ENCODE assay signal across 18 cellular contexts in genomic region chr7:148078126-148078525, GRCh38.
DNase-seq lines count a peak whose midpoint lies in the region; ATAC-seq, FAIRE-seq and TF ChIP-seq lines count a peak whose summit lies in the region.
"Had no signal": no experiment of that assay in that cellular context is flagged by ENCODE, and none has a peak within 500 bp of the region (broad histone marks: within the 10 kb centered on the region; RNA-seq: fewer than 3 reads in every experiment).

No MANE protein-coding gene starts in this region.

- in situ Hi-C loops in HepG2 (cut with HindIII; ENCODE audit: extremely low pct_ligation_motif_present, low pct_unique_long_range_greater_than_20kb): no loop called here

- H3K27ac ChIP-seq in liver (ENCODE audit: low read depth in 1 of 2, low read length in 2 of 2): no peak overlapping the region
- H3K27ac ChIP-seq in HepG2 (ENCODE audit: extremely low read length, insufficient read depth, low read length): no peak overlapping the region
- no peak overlapping the region for H3K27ac ChIP-seq in body of pancreas
- H3K27ac ChIP-seq: KMS-11, SJSA1 had no signal

- DNase-seq in NCI-H2029 (lab: John Stamatoyannopoulos, UW) (peak; percentile 20), NCI-H2029 treated with DMSO at 0.1 percent for 48 hours (lab: John Stamatoyannopoulos, UW) (no peak), HepG2 (ENCODE audit: low spot score) (no peak), body of pancreas (peak in 3 of 4 donors; percentile 26 to 84 (median 59)), NCI-H526 (lab: John Stamatoyannopoulos, UW) (no peak)
- no peak for DNase-seq in activated naive CD4-positive, alpha-beta T cell (lab: John Stamatoyannopoulos, UW)
- DNase-seq: AML-193; C1 segment of cervical spinal cord; CD8-positive, alpha-beta memory T cell; H7; NCI-H82; OCI-M1; T-helper 1 cell had no signal

- no peaks in the 10 kb centered on the region for H3K79me2 ChIP-seq in HepG2 (ENCODE audit: insufficient read depth, low read length)

- TF ChIP-seq CTCF in liver (IDR thresholded peaks at IDR 0.05; ENCODE audit: low read depth, low read length, missing input control) (no peak), HepG2 (CRISPR knock-in tag; IDR thresholded peaks at IDR 0.05) (no peak), body of pancreas (IDR thresholded peaks at IDR 0.05) (no peak)

- H3K9me3 ChIP-seq in liver (ENCODE audit: control insufficient read depth in 4 of 4, low read length in 3 of 4) (no peaks in the 10 kb centered on the region), HepG2 (ENCODE audit: low read length) (no peaks in the 10 kb centered on the region), body of pancreas (no peaks in the 10 kb centered on the region)
- H3K9me3 ChIP-seq: SJSA1 had no signal

- intact Hi-C loops in HepG2 (cut with micrococcal nuclease; ENCODE audit: unreplicated experiment): no loop called here
- intact Hi-C loops in body of pancreas (cut with DNase I): no loop called here

- WGBS in liver: 37% methylated on average over 4 of the region's 4 CpGs
- WGBS in HepG2 (ENCODE audit: low lambda C conversion rate): 8% methylated on average over 4 of the region's 4 CpGs
- 20 to 73% methylated on average over 4 of the region's 4 CpGs for WGBS in body of pancreas, 2 donors

- H4K20me1 ChIP-seq in HepG2 (ENCODE audit: insufficient read depth, low read length): no peaks in the 10 kb centered on the region

- H3K4me1 ChIP-seq in liver (ENCODE audit: control insufficient read depth in 4 of 4, insufficient read depth in 4 of 4, low read length in 3 of 4) (no peaks in the 10 kb centered on the region), HepG2 (ENCODE audit: insufficient read depth, low read length) (no peaks in the 10 kb centered on the region), body of pancreas (no peaks in the 10 kb centered on the region)
- H3K4me1 ChIP-seq: SJSA1 had no signal

- ATAC-seq in HepG2: no peak
- ATAC-seq in body of pancreas: no peak
- no peak for ATAC-seq in HG02678 (IDR thresholded peaks at IDR 0.05; ENCODE audit: unreplicated experiment)

- TF ChIP-seq POLR2A in HepG2 (IDR thresholded peaks at IDR 0.05; ENCODE audit: insufficient read depth in 1 of 2, low read depth in 2 of 2, low read length in 2 of 2) (no peak), body of pancreas (IDR thresholded peaks at IDR 0.05) (no peak)

- H3K4me3 ChIP-seq in liver (ENCODE audit: low read depth in 1 of 3, low read length in 3 of 3) (no peak overlapping the region), HepG2 (replicated peaks in 1 of 3; ENCODE audit: insufficient read depth in 1 of 3, low read depth in 2 of 3, low read length in 3 of 3) (no peak overlapping the region), body of pancreas (no peak overlapping the region)
- H3K4me3 ChIP-seq: SJSA1 had no signal

- CTCF ChIA-PET in HepG2 (lab: Yijun Ruan, JAX; ENCODE audit: low intra/inter-chr PET ratio, low total read pairs): no interaction called here

- no peak overlapping the region for H2AFZ ChIP-seq in HepG2 (ENCODE audit: low read length)

- TF ChIP-seq RAD21 in liver (IDR thresholded peaks at IDR 0.05) (no peak), HepG2 (CRISPR knock-in tag; IDR thresholded peaks at IDR 0.05) (no peak)

- no peak for FAIRE-seq in HepG2 (lab: Jason Lieb, UNC)
- FAIRE-seq: RCC 7860 had no signal

- TF ChIP-seq EP300 in HepG2 (IDR thresholded peaks at IDR 0.05; ENCODE audit: low read depth in 2 of 2, low read length in 2 of 2): no peak
- no peak for TF ChIP-seq EP300 in HepG2 (CRISPR knock-in tag; IDR thresholded peaks at IDR 0.05; ENCODE audit: borderline replicate concordance)

- H3K36me3 ChIP-seq in liver (ENCODE audit: control insufficient read depth in 4 of 4, insufficient read depth in 3 of 4, low read depth in 1 of 4, low read length in 3 of 4) (no peaks in the 10 kb centered on the region), HepG2 (replicated peaks in 1 of 2; ENCODE audit: control insufficient read depth in 1 of 2, insufficient read depth in 2 of 2, low read length in 2 of 2) (no peaks in the 10 kb centered on the region), body of pancreas (replicated peaks in 1 of 2; ENCODE audit: insufficient read depth in 1 of 2, low read depth in 2 of 2) (no peaks in the 10 kb centered on the region)
- H3K36me3 ChIP-seq: SJSA1 had no signal

- H3K27me3 ChIP-seq in liver (ENCODE audit: control insufficient read depth in 4 of 4, insufficient read depth in 4 of 4, low read length in 3 of 4) (no peaks in the 10 kb centered on the region), HepG2 (ENCODE audit: control insufficient read depth in 1 of 2, insufficient read depth in 2 of 2, low read length in 2 of 2) (no peaks in the 10 kb centered on the region), body of pancreas (no peaks in the 10 kb centered on the region)
- H3K27me3 ChIP-seq: SJSA1 had no signal

- H3K9ac ChIP-seq in liver (ENCODE audit: low read depth in 1 of 2, low read length in 2 of 2) (no peak overlapping the region), HepG2 (ENCODE audit: insufficient read depth, low read depth, low read length) (no peak overlapping the region)
- H3K9ac ChIP-seq: KMS-11 had no signal

- no TSS peak for BruUV-seq in HepG2 (replicated peaks; lab: Mats Ljungman, UMichigan)

- no peak overlapping the region for H3K4me2 ChIP-seq in HepG2 (ENCODE audit: low read depth, low read length)
- H3K4me2 ChIP-seq: KMS-11 had no signal

- POLR2A ChIA-PET in HepG2 (lab: Yijun Ruan, JAX): no interaction called here

TF ChIP-seq in liver, 16 proteins besides CTCF, POLR2A, EP300 and RAD21 (continues in another document):
- peak in 1 of 2 donors; percentile 63 for TF ChIP-seq HNF4A (conservative IDR thresholded peaks at IDR 0.05)
- TF ChIP-seq YY1 (IDR thresholded peaks at IDR 0.05): no peak
- TF ChIP-seq HNF4G (IDR thresholded peaks at IDR 0.05): no peak
- TF ChIP-seq EGR1 (IDR thresholded peaks at IDR 0.05; ENCODE audit: low read depth in 2 of 2): peak in 1 of 2 donors; percentile 12
- no peak for TF ChIP-seq SP1 (IDR thresholded peaks at IDR 0.05)
- no peak for TF ChIP-seq FOXA1 (IDR thresholded peaks at IDR 0.05)
- no peak for TF ChIP-seq FOXA2 (IDR thresholded peaks at IDR 0.05)
- no peak for TF ChIP-seq NR2F2 (IDR thresholded peaks at IDR 0.05)
- TF ChIP-seq TAF1 (conservative IDR thresholded peaks at IDR 0.05): no peak
- TF ChIP-seq GABPA (IDR thresholded peaks at IDR 0.05 in 1 of 2, conservative IDR thresholded peaks at IDR 0.05 in 1 of 2): no peak
- TF ChIP-seq ATF3 (IDR thresholded peaks at IDR 0.05): no peak
- no peak for TF ChIP-seq JUND (IDR thresholded peaks at IDR 0.05)
- TF ChIP-seq MAX (IDR thresholded peaks at IDR 0.05): no peak
- TF ChIP-seq RXRA (IDR thresholded peaks at IDR 0.05): peak; percentile 18 to 64

TF ChIP-seq in HepG2, 621 proteins besides CTCF, POLR2A, EP300 and RAD21 (continues in another document):
- no peak for TF ChIP-seq ZBTB25 (CRISPR knock-in tag; IDR thresholded peaks at IDR 0.05)
- TF ChIP-seq NFAT5 (CRISPR knock-in tag; IDR thresholded peaks at IDR 0.05): no peak
- TF ChIP-seq PCBP2 (optimal IDR thresholded peaks at IDR 0.05; ENCODE audit: low read depth, low read length, poor library complexity, severe bottlenecking): no peak

Comparison
In these comparisons a context has a peak if more than half of its experiments do, and no peak if none do; other contexts are left out.
1. DNase-seq: peak in NCI-H2029 (single experiment) and body of pancreas (3 of 4); none in NCI-H2029 treated with DMSO at 0.1 percent for 48 hours (single experiment), HepG2 (single experiment), activated naive CD4-positive, alpha-beta T cell (0 of 4) and NCI-H526 (0 of 2).